Comparison of ENCODE assay signal across 19 cellular contexts in genomic region chr11:8261316-8261715, GRCh38. TPM values are rescaled to one million over a fixed set of nuclear protein-coding genes. Genes with fewer than 3 reads are reported as not detected.
DNase-seq lines count a peak whose midpoint lies in the region; ATAC-seq and TF ChIP-seq lines count a peak whose summit lies in the region.
"Had no signal": no experiment of that assay in that cellular context is flagged by ENCODE, and none has a peak within 500 bp of the region (broad histone marks: within the 10 kb centered on the region; RNA-seq: fewer than 3 reads in every experiment).

No MANE protein-coding gene starts in this region.

- H3K27me3 ChIP-seq in endocrine pancreas (ENCODE audit: control insufficient read depth, insufficient read depth, low read length) (no peaks in the 10 kb centered on the region), neural progenitor cell (peaks cover 44% of the 10 kb centered on the region), upper lobe of right lung (peaks cover 55% of the 10 kb centered on the region)

- H3K9ac ChIP-seq in endocrine pancreas (ENCODE audit: control insufficient read depth, insufficient read depth, low read length), result peak overlapping the region; percentile 14
- H3K9ac ChIP-seq in neural progenitor cell, result no peak overlapping the region
- H3K9ac ChIP-seq: BLaER1 had no signal

- intact Hi-C loops in upper lobe of right lung (cut with DNase I), result no loop called here
- intact Hi-C loops in activated CD4-positive, alpha-beta T cell treated with anti-CD3 and anti-CD28 coated beads, Interleukin-2, amount 10 ng/mL, durations not matched to agents 24 days and 14 days (cut with micrococcal nuclease), result loop anchor here (10.0 kb wide), 1 partner anchor 257 kb away; no protein-coding TSS in a partner anchor
- intact Hi-C loops in natural killer cell (cut with micrococcal nuclease), result no loop called here

- H3K36me3 ChIP-seq in endocrine pancreas (ENCODE audit: control insufficient read depth, insufficient read depth, low read length) (no peaks in the 10 kb centered on the region), neural progenitor cell (no peaks in the 10 kb centered on the region), upper lobe of right lung (no peaks in the 10 kb centered on the region)
- H3K36me3 ChIP-seq: BLaER1 had no signal

- H3K27ac Mint-ChIP-seq in neural progenitor cell, result no peak overlapping the region
- H3K27ac Mint-ChIP-seq in activated CD4-positive, alpha-beta T cell treated with anti-CD3 and anti-CD28 coated beads, Interleukin-2, amount 10 ng/mL, durations not matched to agents 24 days and 14 days, result no peak overlapping the region
- H3K27ac Mint-ChIP-seq in natural killer cell, result no peak overlapping the region

- no peak overlapping the region for H3K4me2 ChIP-seq in neural progenitor cell
- H3K4me2 ChIP-seq: BLaER1 had no signal

- peaks cover 66% of the 10 kb centered on the region for H3K79me2 ChIP-seq in neural progenitor cell (ENCODE audit: low read depth)

- H3K9me3 Mint-ChIP-seq in neural progenitor cell (no peaks in the 10 kb centered on the region), natural killer cell (no peaks in the 10 kb centered on the region)
- H3K9me3 Mint-ChIP-seq in activated CD4-positive, alpha-beta T cell treated with anti-CD3 and anti-CD28 coated beads, Interleukin-2, amount 10 ng/mL, durations not matched to agents 24 days and 14 days, result no peaks in the 10 kb centered on the region
- H3K9me3 Mint-ChIP-seq: CD8-positive, alpha-beta memory T cell had no signal

- no peak for ATAC-seq in upper lobe of right lung
- no peak for ATAC-seq in natural killer cell
- ATAC-seq: GM12878 had no signal

- H3K4me3 ChIP-seq in endocrine pancreas (ENCODE audit: control insufficient read depth, insufficient read depth, low read length) (no peak overlapping the region), neural progenitor cell (no peak overlapping the region), upper lobe of right lung (no peak overlapping the region)
- H3K4me3 ChIP-seq: BLaER1, GM12878 had no signal

- H3K4me1 Mint-ChIP-seq in neural progenitor cell, result peaks cover 32% of the 10 kb centered on the region
- H3K4me1 Mint-ChIP-seq in activated CD4-positive, alpha-beta T cell treated with anti-CD3 and anti-CD28 coated beads, Interleukin-2, amount 10 ng/mL, durations not matched to agents 24 days and 14 days, result peaks cover 8% of the 10 kb centered on the region
- peaks cover 10% of the 10 kb centered on the region in 2 donors for H3K4me1 Mint-ChIP-seq in natural killer cell

- H2AFZ ChIP-seq in neural progenitor cell (replicated peaks), result no peak overlapping the region

- H3K27ac ChIP-seq in neural progenitor cell, result no peak overlapping the region
- H3K27ac ChIP-seq in upper lobe of right lung, result no peak overlapping the region
- H3K27ac ChIP-seq: BLaER1 had no signal

- peaks cover 20% of the 10 kb centered on the region for H3F3A ChIP-seq in neural progenitor cell (ENCODE audit: low read depth)

- H3K27me3 Mint-ChIP-seq in neural progenitor cell (ENCODE audit: insufficient read depth, low read depth) (peaks cover 35% of the 10 kb centered on the region), natural killer cell (ENCODE audit: low read depth in 2 of 2) (peaks cover 41 to 56% of the 10 kb centered on the region in 2 donors)
- peaks cover 55% of the 10 kb centered on the region for H3K27me3 Mint-ChIP-seq in activated CD4-positive, alpha-beta T cell treated with anti-CD3 and anti-CD28 coated beads, Interleukin-2, amount 10 ng/mL, durations not matched to agents 24 days and 14 days

- TF ChIP-seq CTCF in neural progenitor cell (IDR thresholded peaks at IDR 0.05) (no peak), upper lobe of right lung (IDR thresholded peaks at IDR 0.05) (no peak), natural killer cell (IDR thresholded peaks at IDR 0.05) (no peak)

- H3K9me3 ChIP-seq in endocrine pancreas (ENCODE audit: control insufficient read depth, low read length) (no peaks in the 10 kb centered on the region), neural progenitor cell (ENCODE audit: low read depth) (no peaks in the 10 kb centered on the region), upper lobe of right lung (no peaks in the 10 kb centered on the region)
- H3K9me3 ChIP-seq: BLaER1 had no signal

- peak; percentile 46 for DNase-seq in activated effector memory CD4-positive, alpha-beta T cell treated with anti-CD3 and anti-CD28 coated beads, Interleukin-2, amount 50 U/mL, for 16 hours
- DNase-seq in activated effector memory CD4-positive, alpha-beta T cell treated with Interleukin-2 at 50 U/mL for 16 hours, result no peak
- DNase-seq in neural progenitor cell (ENCODE audit: low spot score), result no peak
- DNase-seq in upper lobe of right lung, result peak; percentile 3
- DNase-seq in activated CD4-positive, alpha-beta T cell treated with anti-CD3 and anti-CD28 coated beads, Interleukin-2, amount 10 ng/mL, durations not matched to agents 24 days and 14 days, result no peak
- DNase-seq in natural killer cell, result no peak
- DNase-seq: CD8-positive, alpha-beta memory T cell; GOT3; KBM-7; NCI-H1417 treated with DMSO at 0.1 percent for 48 hours; NCI-H1930; NCI-H2171; NCI-H446; OCI-M1 had no signal

- H3K36me3 Mint-ChIP-seq in neural progenitor cell (no peaks in the 10 kb centered on the region), natural killer cell (no peaks in the 10 kb centered on the region)
- H3K36me3 Mint-ChIP-seq in activated CD4-positive, alpha-beta T cell treated with anti-CD3 and anti-CD28 coated beads, Interleukin-2, amount 10 ng/mL, durations not matched to agents 24 days and 14 days (ENCODE audit: low read depth), result no peaks in the 10 kb centered on the region
- H3K36me3 Mint-ChIP-seq: CD8-positive, alpha-beta memory T cell had no signal

- H4K20me1 ChIP-seq in neural progenitor cell (ENCODE audit: low read depth), result no peaks in the 10 kb centered on the region

- H3K4me1 ChIP-seq in endocrine pancreas (ENCODE audit: control insufficient read depth, insufficient read depth, low read length) (peaks cover 10% of the 10 kb centered on the region), neural progenitor cell (peaks cover 29% of the 10 kb centered on the region), upper lobe of right lung (peaks cover 19% of the 10 kb centered on the region)

- H3K4me3 Mint-ChIP-seq in neural progenitor cell (peak overlapping the region; percentile 81), natural killer cell (no peak overlapping the region)
- no peak overlapping the region for H3K4me3 Mint-ChIP-seq in activated CD4-positive, alpha-beta T cell treated with anti-CD3 and anti-CD28 coated beads, Interleukin-2, amount 10 ng/mL, durations not matched to agents 24 days and 14 days

RNA-seq across cellular contexts. Expression of gene LMO1, which starts 2.4 kb away (rescaled TPM):
- 2.9 and 6.2 TPM in 2 replicates for total RNA-seq in neural progenitor cell (ENCODE audit: low replicate concordance)
- not detected for total RNA-seq in upper lobe of right lung
- not detected in 2 replicates for total RNA-seq in activated CD4-positive, alpha-beta T cell treated with anti-CD3 and anti-CD28 coated beads, Interleukin-2, amount 10 ng/mL, durations not matched to agents 24 days and 14 days
- not detected for total RNA-seq in natural killer cell
- total RNA-seq: CD8-positive, alpha-beta memory T cell; G401; GM12878; RPMI7951 had no signal

Comparison
In these comparisons a context has a peak if more than half of its experiments do, and no peak if none do; other contexts are left out.
1. DNase-seq: peak in activated effector memory CD4-positive, alpha-beta T cell treated with anti-CD3 and anti-CD28 coated beads, Interleukin-2, amount 50 U/mL, for 16 hours (single experiment) and upper lobe of right lung (single experiment); none in activated effector memory CD4-positive, alpha-beta T cell treated with Interleukin-2 at 50 U/mL for 16 hours (single experiment), neural progenitor cell (single experiment), activated CD4-positive, alpha-beta T cell treated with anti-CD3 and anti-CD28 coated beads, Interleukin-2, amount 10 ng/mL, durations not matched to agents 24 days and 14 days (single experiment) and natural killer cell (single experiment).